Comparison of ENCODE assay signal across 30 cellular contexts in genomic region chr15:88181613-88182012, GRCh38.
"Had no signal": no experiment of that assay in that cellular context is flagged by ENCODE, and none has a peak within 500 bp of the region (broad histone marks: within the 10 kb centered on the region; RNA-seq: fewer than 3 reads in every experiment).

No MANE protein-coding gene starts in this region.

- DNase-seq: activated B cell treated with CpG ODN at 0.5 μM for 24 hours; activated CD4-positive, alpha-beta T cell treated with anti-CD3 and anti-CD28 coated beads for 48 hours; activated CD4-positive, alpha-beta T cell treated with anti-CD3 and anti-CD28 coated beads, Interleukin-2, amount 50 U/mL, for 1 hour; activated CD4-positive, alpha-beta T cell treated with anti-CD3 and anti-CD28 coated beads, Interleukin-2, amount 50 U/mL, for 48 hours; activated CD8-positive, alpha-beta memory T cell treated with anti-CD3 and anti-CD28 coated beads for 24 hours; activated CD8-positive, alpha-beta T cell treated with anti-CD3 and anti-CD28 coated beads for 36 hours; activated effector memory CD4-positive, alpha-beta T cell treated with Interleukin-2 at 50 U/mL for 16 hours; activated gamma-delta T cell treated with Interleukin-2 at 50 U/mL for 16 hours; activated naive CD4-positive, alpha-beta T cell treated with anti-CD3 and anti-CD28 coated beads, Interleukin-2, amount 50 U/mL, for 16 hours; activated naive CD4-positive, alpha-beta T cell treated with Interleukin-2 at 50 U/mL for 16 hours; activated T-cell treated with anti-CD3 and anti-CD28 coated beads, Interleukin-2, amount 50 U/mL, for 4 hours; amniotic stem cell; anterior cingulate cortex; brain microvascular endothelial cell; dorsolateral prefrontal cortex; effector memory CD4-positive, alpha-beta T cell; endodermal cell; foreskin fibroblast; glutamatergic neuron; heart left ventricle; T-helper 17 cell; T1000; WERI-Rb-1 had no signal

- H3K9me3 ChIP-seq: heart left ventricle had no signal

- H3K27me3 ChIP-seq: brain microvascular endothelial cell, dorsolateral prefrontal cortex had no signal

- H3K36me3 ChIP-seq: brain microvascular endothelial cell, heart left ventricle, WERI-Rb-1 had no signal

- FAIRE-seq: astrocyte, bronchial epithelial cell, frontal cortex had no signal

- H3K4me1 ChIP-seq: heart left ventricle had no signal

- ATAC-seq: activated CD4-positive, CD25-positive, alpha-beta regulatory T cell treated with anti-CD3 and anti-CD28 coated beads, Interleukin-2, amount 50 U/mL, for 24 hours; activated CD8-positive, alpha-beta T cell treated with anti-CD3 and anti-CD28 coated beads for 36 hours; activated T-cell treated with anti-CD3 and anti-CD28 coated beads, Interleukin-2, amount 50 U/mL, for 4 hours; activated T-helper 17 cell treated with anti-CD3 and anti-CD28 coated beads, Interleukin-2, amount 50 U/mL, for 72 hours; esophagus mucosa; heart left ventricle; T-helper 17 cell had no signal

- H3K27ac ChIP-seq: brain microvascular endothelial cell, coronary artery, heart left ventricle, WERI-Rb-1 had no signal

- H3K4me3 ChIP-seq: coronary artery, dorsolateral prefrontal cortex, heart left ventricle had no signal
